ENCODE assay signal across 2 cellular contexts in genomic region chr11:93585758-93586157, GRCh38.
A peak's percentile ranks its signal among the peaks of the same experiment; 100 is the strongest.
TF ChIP-seq lines count a peak whose summit lies in the region.

No MANE protein-coding gene starts in this region.

TF ChIP-seq in A549, 52 proteins besides CTCF, POLR2A, EP300 and RAD21:
- TF ChIP-seq MAFK (IDR thresholded peaks at IDR 0.05; ENCODE audit: partially characterized antibody), result peak; percentile 59
- no peak for TF ChIP-seq CBX8 (IDR thresholded peaks at IDR 0.05)

TF ChIP-seq in HepG2, 621 proteins besides CTCF, POLR2A, EP300 and RAD21:
- TF ChIP-seq MAFF (IDR thresholded peaks at IDR 0.05; ENCODE audit: low read depth, low read length), result peak; percentile 91
- TF ChIP-seq MED8 (CRISPR knock-in tag; IDR thresholded peaks at IDR 0.05; ENCODE audit: insufficient replicate concordance), result no peak
- TF ChIP-seq ZFY (CRISPR knock-in tag; IDR thresholded peaks at IDR 0.05), result no peak
- TF ChIP-seq ZNF512B (CRISPR knock-in tag; IDR thresholded peaks at IDR 0.05; ENCODE audit: borderline replicate concordance), result no peak
- no peak for TF ChIP-seq TGIF2 (CRISPR knock-in tag; IDR thresholded peaks at IDR 0.05)
- TF ChIP-seq NFYB (CRISPR knock-in tag; IDR thresholded peaks at IDR 0.05), result no peak
- peak; percentile 95 to 96 for TF ChIP-seq MAFK (conservative IDR thresholded peaks at IDR 0.05 in 1 of 2, IDR thresholded peaks at IDR 0.05 in 1 of 2; ENCODE audit: low read length in 2 of 2)
- no peak for TF ChIP-seq BRF2 (CRISPR knock-in tag; IDR thresholded peaks at IDR 0.05)
